18 cellular contexts compared by ENCODE assay signal in the genomic region with DNA sequence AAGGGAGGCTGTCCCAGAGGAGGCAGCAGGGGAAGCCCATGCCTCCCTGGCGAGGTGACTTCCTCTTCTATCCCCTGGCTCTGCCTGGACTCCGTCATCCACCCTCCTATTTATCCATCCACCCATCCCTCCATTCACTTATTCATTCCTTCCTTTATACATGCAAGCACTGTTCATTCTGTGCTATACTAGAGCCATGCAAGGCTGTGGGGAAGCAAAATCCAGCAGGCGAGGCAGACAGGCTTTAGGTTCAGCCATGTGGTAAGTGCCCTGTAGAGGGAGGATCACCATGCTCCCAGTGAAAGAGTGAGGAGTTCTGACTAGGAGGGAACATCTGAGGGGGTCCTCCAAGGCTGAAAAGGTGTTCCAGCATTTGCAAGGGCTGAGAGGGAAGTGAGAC. TPM values are rescaled to one million over a fixed set of nuclear protein-coding genes. Genes with fewer than 3 reads are reported as not detected.
DNase-seq lines count a peak whose midpoint lies in the region; ATAC-seq and TF ChIP-seq lines count a peak whose summit lies in the region.
"Had no signal": no experiment of that assay in that cellular context is flagged by ENCODE, and none has a peak within 500 bp of the region (broad histone marks: within the 10 kb centered on the region; RNA-seq: fewer than 3 reads in every experiment).

No MANE protein-coding gene starts in this region.

- H3K14ac ChIP-seq in IMR-90 (replicated peaks; ENCODE audit: low read depth, low read length) (no peak overlapping the region), neuronal stem cell (ENCODE audit: low read length) (no peak overlapping the region)

- H3K27me3 ChIP-seq in IMR-90 (ENCODE audit: control insufficient read depth, insufficient read depth, low read length): peaks cover 21% of the 10 kb centered on the region; the same call in 1 of the 2 replicates
- H3K27me3 ChIP-seq in neuronal stem cell (ENCODE audit: control insufficient read depth in 3 of 3, insufficient read depth in 3 of 3, low read depth in 1 of 3, low read length in 3 of 3): peaks cover 0 to 4% (median 2%) of the 10 kb centered on the region in 3 experiments
- H3K27me3 ChIP-seq in esophagus muscularis mucosa: no peaks in the 10 kb centered on the region
- H3K27me3 ChIP-seq: BLaER1 had no signal

- H3K4me3 ChIP-seq in IMR-90 (ENCODE audit: insufficient read depth, low read depth, low read length): no peak overlapping the region
- no peak overlapping the region for H3K4me3 ChIP-seq in neuronal stem cell (ENCODE audit: low read length in 2 of 2)
- H3K4me3 ChIP-seq in esophagus muscularis mucosa: no peak overlapping the region
- H3K4me3 ChIP-seq: BLaER1, GM23338 had no signal

- H2AK9ac ChIP-seq in IMR-90 (replicated peaks; ENCODE audit: low read depth, low read length, poor library complexity): no peak overlapping the region

- no peak overlapping the region for H3K18ac ChIP-seq in IMR-90 (ENCODE audit: low read depth, low read length)
- H3K18ac ChIP-seq in neuronal stem cell (ENCODE audit: low read length): no peak overlapping the region

- TF ChIP-seq EP300 in esophagus muscularis mucosa (IDR thresholded peaks at IDR 0.05): no peak

- H3K9me1 ChIP-seq in IMR-90 (ENCODE audit: insufficient read depth, low read length): peaks cover 5% of the 10 kb centered on the region; the same call in 1 of the 2 replicates

- H4K20me1 ChIP-seq in IMR-90 (ENCODE audit: insufficient read depth, low read length): no peaks in the 10 kb centered on the region
- H4K20me1 ChIP-seq: BLaER1 had no signal

- no peak for DNase-seq in activated CD4-positive, alpha-beta T cell treated with anti-CD3 and anti-CD28 coated beads, Interleukin-2, amount 10 ng/mL, durations not matched to agents 24 days and 14 days
- no peak for DNase-seq in activated CD4-positive, alpha-beta T cell treated with anti-CD3 and anti-CD28 coated beads, Interleukin-2, amount 50 U/mL, for 48 hours
- DNase-seq in IMR-90 (no peak), neuronal stem cell (ENCODE audit: low spot score) (no peak), esophagus muscularis mucosa (ENCODE audit: extremely low spot score) (no peak)
- no peak for DNase-seq in activated CD8-positive, alpha-beta memory T cell treated with anti-CD3 and anti-CD28 coated beads, Interleukin-2, amount 50 U/mL, for 48 hours
- DNase-seq: CD4-positive, alpha-beta memory T cell; DMS153; DMS79; GDM1; HCEC 1CT; HFFc6 had no signal

- H3K56ac ChIP-seq in IMR-90 (ENCODE audit: extremely low read depth, insufficient read depth, low read length): no peak overlapping the region

- intact Hi-C loops in activated CD4-positive, alpha-beta T cell treated with anti-CD3 and anti-CD28 coated beads, Interleukin-2, amount 10 ng/mL, durations not matched to agents 24 days and 14 days (cut with micrococcal nuclease): no loop called here
- intact Hi-C loops in IMR-90 (cut with micrococcal nuclease): no loop called here
- intact Hi-C loops in esophagus muscularis mucosa (cut with DNase I): no loop called here

- dilution Hi-C loops in IMR-90 (cut with HindIII; ENCODE audit: low sequenced_read_pairs, unreplicated experiment): no loop called here

- H2BK15ac ChIP-seq in IMR-90 (ENCODE audit: low read depth, low read length) (no peak overlapping the region), neuronal stem cell (ENCODE audit: low read length) (no peak overlapping the region)

- POLR2A ChIA-PET in IMR-90 (lab: Charles Lee; ENCODE audit: unreplicated experiment): no interaction called here

- H2AK5ac ChIP-seq in IMR-90 (ENCODE audit: low read depth, low read length) (no peak overlapping the region), neuronal stem cell (ENCODE audit: low read depth, low read length) (no peak overlapping the region)

- H3K79me1 ChIP-seq in IMR-90 (ENCODE audit: low read depth in 1 of 2, low read length in 2 of 2) (no peaks in the 10 kb centered on the region), neuronal stem cell (ENCODE audit: low read depth, low read length) (peaks cover 3% of the 10 kb centered on the region)

- no peak overlapping the region for H3K4me3 Mint-ChIP-seq in activated CD4-positive, alpha-beta T cell treated with anti-CD3 and anti-CD28 coated beads, Interleukin-2, amount 10 ng/mL, durations not matched to agents 24 days and 14 days
- H3K4me3 Mint-ChIP-seq: CD4-positive, alpha-beta memory T cell; GM23338; HFFc6 had no signal

- H2BK5ac ChIP-seq in IMR-90 (ENCODE audit: low read depth, low read length, poor library complexity, severe bottlenecking) (no peak overlapping the region), neuronal stem cell (ENCODE audit: low read length) (no peak overlapping the region)

- H3K27me3 Mint-ChIP-seq in activated CD4-positive, alpha-beta T cell treated with anti-CD3 and anti-CD28 coated beads, Interleukin-2, amount 10 ng/mL, durations not matched to agents 24 days and 14 days: no peaks in the 10 kb centered on the region

- H3K9ac ChIP-seq in IMR-90 (ENCODE audit: low read depth, low read length) (no peak overlapping the region), neuronal stem cell (ENCODE audit: low read depth, low read length, poor library complexity) (peak overlapping the region; percentile 30)
- H3K9ac ChIP-seq: BLaER1 had no signal

- TF ChIP-seq POLR2A in IMR-90 (IDR thresholded peaks at IDR 0.05; ENCODE audit: low read depth, low read length): no peak
- TF ChIP-seq POLR2A in esophagus muscularis mucosa (IDR thresholded peaks at IDR 0.05; ENCODE audit: low read depth): no peak

- H4K91ac ChIP-seq in IMR-90 (ENCODE audit: insufficient read depth, low read depth, low read length): no peak overlapping the region
- no peak overlapping the region for H4K91ac ChIP-seq in neuronal stem cell (ENCODE audit: low read depth, low read length, poor library complexity)

- ATAC-seq in IMR-90 (ENCODE audit: low read depth): no peak
- ATAC-seq: GM23338 had no signal

- no peak for TF ChIP-seq RAD21 in IMR-90 (IDR thresholded peaks at IDR 0.05; ENCODE audit: low read length)

- H3K36me3 Mint-ChIP-seq in activated CD4-positive, alpha-beta T cell treated with anti-CD3 and anti-CD28 coated beads, Interleukin-2, amount 10 ng/mL, durations not matched to agents 24 days and 14 days (ENCODE audit: low read depth): no peaks in the 10 kb centered on the region
- H3K36me3 Mint-ChIP-seq: CD14-positive monocyte; CD4-positive, alpha-beta memory T cell had no signal

- in situ Hi-C loops in IMR-90 (cut with MboI; ENCODE audit: low sequenced_read_pairs): no loop called here

- peak overlapping the region; percentile 42; the same call in 1 of the 2 replicates for H3K23ac ChIP-seq in IMR-90 (ENCODE audit: low read depth, low read length)
- H3K23ac ChIP-seq in neuronal stem cell (ENCODE audit: low read depth, low read length, poor library complexity): peak overlapping the region; percentile 58

- H3K9me3 ChIP-seq in IMR-90 (ENCODE audit: control insufficient read depth, insufficient read depth, low read length) (no peaks in the 10 kb centered on the region), neuronal stem cell (replicated peaks in 1 of 2; ENCODE audit: control insufficient read depth in 2 of 2, insufficient read depth in 1 of 2, low read depth in 1 of 2, low read length in 2 of 2) (no peaks in the 10 kb centered on the region), esophagus muscularis mucosa (no peaks in the 10 kb centered on the region)
- H3K9me3 ChIP-seq: BLaER1 had no signal

- H3K27ac Mint-ChIP-seq in activated CD4-positive, alpha-beta T cell treated with anti-CD3 and anti-CD28 coated beads, Interleukin-2, amount 10 ng/mL, durations not matched to agents 24 days and 14 days: peak overlapping the region; percentile 29
- H3K27ac Mint-ChIP-seq: CD14-positive monocyte, GM23338, HFFc6 had no signal

- peaks cover 13% of the 10 kb centered on the region for H3K4me1 Mint-ChIP-seq in activated CD4-positive, alpha-beta T cell treated with anti-CD3 and anti-CD28 coated beads, Interleukin-2, amount 10 ng/mL, durations not matched to agents 24 days and 14 days

- no peak overlapping the region for H2BK12ac ChIP-seq in neuronal stem cell (ENCODE audit: low read length)

- no peak overlapping the region for H4K8ac ChIP-seq in IMR-90 (ENCODE audit: low read depth in 2 of 2, low read length in 2 of 2)
- H4K8ac ChIP-seq in neuronal stem cell (ENCODE audit: low read depth, low read length): no peak overlapping the region

- H2BK20ac ChIP-seq in IMR-90 (ENCODE audit: low read depth, low read length): no peak overlapping the region

- no CpG with 5 or more reads among the region's 3 CpGs for WGBS in IMR-90 (ENCODE audit: extremely low coverage in 2 of 2, insufficient read length in 1 of 2), 2 experiments
- WGBS in neuronal stem cell (ENCODE audit: extremely low coverage in 2 of 2, insufficient read length in 2 of 2, insufficient replicate concordance in 1 of 2), 2 donors: no CpG with 5 or more reads among the region's 3 CpGs
- 69% methylated on average over 3 of the region's 3 CpGs for WGBS in esophagus muscularis mucosa

- H3K4ac ChIP-seq in IMR-90 (ENCODE audit: low read depth, low read length) (no peak overlapping the region), neuronal stem cell (ENCODE audit: low read length) (no peak overlapping the region)

- TF ChIP-seq CTCF in IMR-90 (conservative IDR thresholded peaks at IDR 0.05; ENCODE audit: low read depth, low read length): no peak
- TF ChIP-seq CTCF in esophagus muscularis mucosa (IDR thresholded peaks at IDR 0.05): no peak

- H3K27ac ChIP-seq in IMR-90 (ENCODE audit: insufficient read depth, low read length) (no peak overlapping the region), neuronal stem cell (replicated peaks; ENCODE audit: low read length) (no peak overlapping the region), esophagus muscularis mucosa (replicated peaks in 1 of 4) (no peak overlapping the region)
- H3K27ac ChIP-seq: 22Rv1, BLaER1 had no signal

- H3K4me1 ChIP-seq in IMR-90 (ENCODE audit: control insufficient read depth, insufficient read depth, low read length): no peaks in the 10 kb centered on the region
- H3K4me1 ChIP-seq in neuronal stem cell (ENCODE audit: control insufficient read depth in 2 of 2, insufficient read depth in 1 of 2, low read depth in 1 of 2, low read length in 2 of 2): no peaks in the 10 kb centered on the region
- H3K4me1 ChIP-seq in esophagus muscularis mucosa: no peaks in the 10 kb centered on the region

- no peak overlapping the region for H2BK120ac ChIP-seq in IMR-90 (ENCODE audit: low read depth, low read length)
- no peak overlapping the region for H2BK120ac ChIP-seq in neuronal stem cell (ENCODE audit: low read depth, low read length)

- H2AFZ ChIP-seq in IMR-90 (replicated peaks; ENCODE audit: low read length, poor library complexity) (no peak overlapping the region), neuronal stem cell (ENCODE audit: low read length) (no peak overlapping the region)
- H2AFZ ChIP-seq: GM23338 had no signal

- H4K5ac ChIP-seq in IMR-90 (ENCODE audit: low read depth, low read length): no peak overlapping the region

- BruUV-seq in IMR-90 (replicated peaks; lab: Mats Ljungman, UMichigan): no TSS peak

- CTCF ChIA-PET in IMR-90 (lab: Yijun Ruan, JAX): no interaction called here

- H3K4me2 ChIP-seq in IMR-90 (ENCODE audit: low read depth, low read length) (no peak overlapping the region), neuronal stem cell (ENCODE audit: insufficient read depth, low read length, poor library complexity, severe bottlenecking) (no peak overlapping the region)
- H3K4me2 ChIP-seq: GM23338 had no signal

- H3K9me3 Mint-ChIP-seq in activated CD4-positive, alpha-beta T cell treated with anti-CD3 and anti-CD28 coated beads, Interleukin-2, amount 10 ng/mL, durations not matched to agents 24 days and 14 days: no peaks in the 10 kb centered on the region
- H3K9me3 Mint-ChIP-seq: CD4-positive, alpha-beta memory T cell; GM23338; HFFc6 had no signal

- H3K36me3 ChIP-seq in IMR-90 (ENCODE audit: control insufficient read depth, insufficient read depth, low read length) (no peaks in the 10 kb centered on the region), neuronal stem cell (replicated peaks in 1 of 2; ENCODE audit: control insufficient read depth in 2 of 2, insufficient read depth in 2 of 2, low read length in 2 of 2) (no peaks in the 10 kb centered on the region), esophagus muscularis mucosa (no peaks in the 10 kb centered on the region)
- H3K36me3 ChIP-seq: BLaER1 had no signal

RNA-seq across cellular contexts. Expression of a gene that starts 1.2 kb away (rescaled TPM):
- total RNA-seq in activated CD4-positive, alpha-beta T cell treated with anti-CD3 and anti-CD28 coated beads, Interleukin-2, amount 10 ng/mL, durations not matched to agents 24 days and 14 days: 12.5 and 13.0 TPM in 2 replicates
- total RNA-seq in IMR-90 (2012; rRNA removed) (2.8 and 3.8 TPM in 2 replicates), esophagus muscularis mucosa (10 to 100 TPM; 22.8 to 43.7 (median 31.0) TPM)
- polyA plus RNA-seq in IMR-90 (2012; rRNA removed): 5.8 and 6.3 TPM in 2 replicates
- 6.2 and 7.2 TPM in 2 replicates for polyA plus RNA-seq in IMR-90 (2012; cell fraction: cytosol; rRNA removed)
- 6.6 and 13.2 TPM in 2 replicates for polyA plus RNA-seq in IMR-90 (2012; cell fraction: nucleus; rRNA removed; ENCODE audit: low replicate concordance)
- 3.3 TPM for polyA plus RNA-seq in neuronal stem cell (2013, experiment 1 of 2)
- 2.6 TPM for polyA plus RNA-seq in neuronal stem cell (2013, experiment 2 of 2)
- total RNA-seq: A673, Daoy, HFFc6 had no signal

RNA-seq across cellular contexts. Expression of a gene that starts 18.5 kb away (rescaled TPM):
- 16.3 and 18.0 TPM in 2 replicates for total RNA-seq in activated CD4-positive, alpha-beta T cell treated with anti-CD3 and anti-CD28 coated beads, Interleukin-2, amount 10 ng/mL, durations not matched to agents 24 days and 14 days
- total RNA-seq in IMR-90 (2012; rRNA removed) (2.8 and 2.9 TPM in 2 replicates), esophagus muscularis mucosa (10 to 100 TPM in 3 of 4 donors, 1 to 10 TPM in 1; 9.6 to 21.8 (median 13.1) TPM)
- 13.2 and 15.4 TPM in 2 replicates for polyA plus RNA-seq in IMR-90 (2012; rRNA removed)
- 15.5 and 29.2 TPM in 2 replicates for polyA plus RNA-seq in IMR-90 (2012; cell fraction: cytosol; rRNA removed)
- polyA plus RNA-seq in IMR-90 (2012; cell fraction: nucleus; rRNA removed; ENCODE audit: low replicate concordance): 6.5 and 20.0 TPM in 2 replicates
- 12.7 TPM for polyA plus RNA-seq in neuronal stem cell (2013, experiment 1 of 2)
- polyA plus RNA-seq in neuronal stem cell (2013, experiment 2 of 2): 12.4 TPM

RNA-seq across cellular contexts. Expression of a gene that starts 24.3 kb away (rescaled TPM):
- total RNA-seq in activated CD4-positive, alpha-beta T cell treated with anti-CD3 and anti-CD28 coated beads, Interleukin-2, amount 10 ng/mL, durations not matched to agents 24 days and 14 days: 94.4 and 95.1 TPM in 2 replicates
- total RNA-seq in IMR-90 (2012; rRNA removed) (9.1 and 10.0 TPM in 2 replicates), esophagus muscularis mucosa (1 to 10 TPM in 1 of 4 donors, under 1 TPM in 3; 0.33 to 1.1 (median 0.38) TPM)
- 14.0 and 14.9 TPM in 2 replicates for polyA plus RNA-seq in IMR-90 (2012; rRNA removed)
- 6.1 and 14.3 TPM in 2 replicates for polyA plus RNA-seq in IMR-90 (2012; cell fraction: cytosol; rRNA removed)
- polyA plus RNA-seq in IMR-90 (2012; cell fraction: nucleus; rRNA removed; ENCODE audit: low replicate concordance): 14.9 and 15.2 TPM in 2 replicates
- 31.7 TPM for polyA plus RNA-seq in neuronal stem cell (2013, experiment 1 of 2)
- 31.8 TPM for polyA plus RNA-seq in neuronal stem cell (2013, experiment 2 of 2)

RNA-seq across cellular contexts. Expression of a gene that starts 24.5 kb away (rescaled TPM):
- total RNA-seq in activated CD4-positive, alpha-beta T cell treated with anti-CD3 and anti-CD28 coated beads, Interleukin-2, amount 10 ng/mL, durations not matched to agents 24 days and 14 days: 33.3 and 34.7 TPM in 2 replicates
- total RNA-seq in IMR-90 (2012; rRNA removed) (24.0 and 27.2 TPM in 2 replicates), esophagus muscularis mucosa (10 to 100 TPM; 24.1 to 50.7 (median 43.7) TPM)
- polyA plus RNA-seq in IMR-90 (2012; rRNA removed): 67.5 and 75.6 TPM in 2 replicates
- polyA plus RNA-seq in IMR-90 (2012; cell fraction: cytosol; rRNA removed): 38.1 and 65.8 TPM in 2 replicates
- polyA plus RNA-seq in IMR-90 (2012; cell fraction: nucleus; rRNA removed; ENCODE audit: low replicate concordance): 88.1 and 130 TPM in 2 replicates
- 45.8 TPM for polyA plus RNA-seq in neuronal stem cell (2013, experiment 1 of 2)
- polyA plus RNA-seq in neuronal stem cell (2013, experiment 2 of 2): 47.0 TPM

RNA-seq across cellular contexts. Expression of a gene that starts 32.3 kb away (rescaled TPM):
- total RNA-seq in activated CD4-positive, alpha-beta T cell treated with anti-CD3 and anti-CD28 coated beads, Interleukin-2, amount 10 ng/mL, durations not matched to agents 24 days and 14 days: 15.9 and 17.9 TPM in 2 replicates
- total RNA-seq in IMR-90 (2012; rRNA removed) (8.1 and 9.0 TPM in 2 replicates), esophagus muscularis mucosa (10 to 100 TPM; 21.2 to 57.1 (median 33.1) TPM)
- polyA plus RNA-seq in IMR-90 (2012; rRNA removed): 15.2 and 16.3 TPM in 2 replicates
- polyA plus RNA-seq in IMR-90 (2012; cell fraction: cytosol; rRNA removed): 12.7 and 13.7 TPM in 2 replicates
- 11.7 and 14.6 TPM in 2 replicates for polyA plus RNA-seq in IMR-90 (2012; cell fraction: nucleus; rRNA removed; ENCODE audit: low replicate concordance)
- 15.9 TPM for polyA plus RNA-seq in neuronal stem cell (2013, experiment 1 of 2)
- 17.1 TPM for polyA plus RNA-seq in neuronal stem cell (2013, experiment 2 of 2)
